In genomic region chr19:5403968-5404640, GRCh38 we compare ENCODE assay signal across 8 cellular contexts. TPM values are rescaled to one million over a fixed set of nuclear protein-coding genes. Genes with fewer than 3 reads are reported as not detected.
DNase-seq lines count a peak whose midpoint lies in the region; ATAC-seq and TF ChIP-seq lines count a peak whose summit lies in the region.

No MANE protein-coding gene starts in this region.

- DNase-seq in ELF-1 (ENCODE audit: low read depth, low spot score): peak; percentile 95
- DNase-seq in NCI-H2227 treated with DMSO at 0.1 percent for 48 hours (lab: John Stamatoyannopoulos, UW): peak; percentile 13
- peak; percentile 24 to 52 (median 36) for DNase-seq in activated CD8-positive, alpha-beta memory T cell treated with anti-CD3 and anti-CD28 coated beads for 48 hours (ENCODE audit: low read depth in 2 of 3, low spot score in 2 of 3)
- peak; percentile 95 for DNase-seq in endothelial cell (ENCODE audit: low spot score)
- peak; percentile 9 for DNase-seq in naive B cell
- DNase-seq in stimulated activated naive CD4-positive, alpha-beta T cell (lab: John Stamatoyannopoulos, UW): peak in 5 of 6 experiments; percentile 17 to 39 (median 23)

- H3K36me3 Mint-ChIP-seq in endothelial cell (ENCODE audit: low read depth, unreplicated experiment) (peaks cover 3% of the 10 kb centered on the region), naive B cell (peaks cover 5 to 25% of the 10 kb centered on the region in 2 donors)

- H3K4me3 Mint-ChIP-seq in endothelial cell (ENCODE audit: unreplicated experiment) (no peak overlapping the region), naive B cell (no peak overlapping the region)

- H3K27ac Mint-ChIP-seq in endothelial cell (ENCODE audit: unreplicated experiment): no peak overlapping the region
- peak overlapping the region in 1 of 6 donors; percentile 64 for H3K27ac Mint-ChIP-seq in naive B cell

- H3K9me3 Mint-ChIP-seq in endothelial cell (ENCODE audit: unreplicated experiment) (no peaks in the 10 kb centered on the region), naive B cell (peaks cover 13 to 23% (median 15%) of the 10 kb centered on the region in 7 donors)

- ATAC-seq in naive B cell (ENCODE audit: low read depth in 2 of 2) (no peak), GM21367 (IDR thresholded peaks at IDR 0.05; ENCODE audit: unreplicated experiment) (no peak), HG03097 (IDR thresholded peaks at IDR 0.05; ENCODE audit: low FRiP score, unreplicated experiment) (no peak)

- no peak for TF ChIP-seq CTCF in endothelial cell (IDR thresholded peaks at IDR 0.05; ENCODE audit: unreplicated experiment)

- H3K27me3 Mint-ChIP-seq in endothelial cell (ENCODE audit: unreplicated experiment) (peaks cover 3% of the 10 kb centered on the region), naive B cell (peaks cover 23 to 57% (median 30%) of the 10 kb centered on the region in 3 donors)

- H3K4me1 Mint-ChIP-seq in endothelial cell (ENCODE audit: unreplicated experiment): no peaks in the 10 kb centered on the region
- peaks cover 0 to 4% (median 0%) of the 10 kb centered on the region in 3 donors for H3K4me1 Mint-ChIP-seq in naive B cell

RNA-seq across cellular contexts. Expression of gene ZNRF4, which starts 51.1 kb away (rescaled TPM):
- total RNA-seq in endothelial cell (ENCODE audit: unreplicated experiment): not detected
- not detected for polyA plus RNA-seq in naive B cell (ENCODE audit: low read depth in 6 of 6)

Comparison
In these comparisons a context has a peak if more than half of its experiments do, and no peak if none do; other contexts are left out.
1. DNase-seq: peak in every context shown above with its lines; median percentile 95 in ELF-1; 95 in endothelial cell; 36 in activated CD8-positive, alpha-beta memory T cell treated with anti-CD3 and anti-CD28 coated beads for 48 hours; 23 in stimulated activated naive CD4-positive, alpha-beta T cell; 13 in NCI-H2227 treated with DMSO at 0.1 percent for 48 hours; 9 in naive B cell.